In the genomic region with DNA sequence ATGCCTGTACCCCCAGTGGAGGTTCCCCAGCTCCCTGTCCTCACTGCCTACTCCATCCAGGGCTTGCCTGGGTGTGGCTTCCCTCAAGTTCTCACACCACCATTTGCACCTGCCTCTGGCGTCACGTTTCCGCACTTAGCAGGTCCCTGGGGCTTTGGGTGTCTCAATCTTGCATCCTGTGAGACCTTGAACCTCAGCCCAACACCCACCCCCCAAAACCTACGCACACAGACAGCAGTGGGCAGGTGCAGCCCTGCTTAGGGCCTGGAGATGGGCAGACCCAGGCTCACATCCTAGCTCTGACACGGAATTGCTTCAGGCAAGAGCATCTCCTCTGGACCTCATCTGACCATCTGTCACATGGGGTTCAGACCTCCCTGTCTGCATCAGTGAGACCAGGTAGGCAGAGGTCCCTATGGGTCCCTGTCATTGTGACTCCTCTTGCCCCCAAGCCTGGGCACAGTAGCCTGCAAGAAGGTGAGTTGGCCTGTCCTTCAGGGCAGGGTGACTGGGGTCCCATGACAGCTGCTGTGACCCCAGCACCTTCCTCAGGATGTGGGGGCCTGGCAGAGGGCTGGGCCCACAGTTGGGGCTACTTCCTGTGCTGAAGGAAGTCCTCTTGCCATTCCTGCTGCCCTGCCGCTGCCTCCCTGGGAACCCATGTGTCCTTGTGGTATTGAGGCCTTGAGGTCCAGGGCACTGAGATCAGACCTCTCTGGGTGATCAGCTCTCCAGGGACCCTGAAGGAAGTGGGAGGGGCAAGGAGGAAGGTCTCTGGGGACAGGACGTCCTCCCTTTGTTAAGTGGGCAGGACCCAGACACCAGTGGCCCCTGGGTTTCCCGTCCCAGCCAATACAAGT, we compare ENCODE assay signal across 9 cellular contexts. TPM values are rescaled to one million over a fixed set of nuclear protein-coding genes. Genes with fewer than 3 reads are reported as not detected.
DNase-seq lines count a peak whose midpoint lies in the region; ATAC-seq lines count a peak whose summit lies in the region.
"Had no signal": no experiment of that assay in that cellular context is flagged by ENCODE, and none has a peak within 500 bp of the region (broad histone marks: within the 10 kb centered on the region; RNA-seq: fewer than 3 reads in every experiment).

No MANE protein-coding gene starts in this region.

- DNase-seq in NCI-H2171 treated with DMSO at 0.1 percent for 48 hours (lab: John Stamatoyannopoulos, UW) (peak; percentile 7), NCI-H2171 (lab: John Stamatoyannopoulos, UW) (no peak), left lobe of liver (ENCODE audit: low spot score) (no peak), SK-N-DZ (ENCODE audit: low spot score) (no peak), cortex of kidney (lab: John Stamatoyannopoulos, UW) (no peak)
- DNase-seq in activated T-cell treated with anti-CD3 and anti-CD28 coated beads, Interleukin-2, amount 50 U/mL, for 1 hour, result peak; percentile 75

- H3K27ac ChIP-seq in temporal lobe (ENCODE audit: low read depth, low read length), result peak overlapping the region; percentile 70
- H3K27ac ChIP-seq: SJSA1 had no signal

- ATAC-seq in HG03571 (IDR thresholded peaks at IDR 0.05; ENCODE audit: unreplicated experiment) (peak; percentile 32), left lobe of liver (peak; percentile 4)

RNA-seq across cellular contexts. Expression of a gene that starts 2.0 kb away (rescaled TPM):
- total RNA-seq in left lobe of liver (29.5 TPM), temporal lobe (3.9 TPM)
- 8.3 and 12.0 TPM in 2 replicates for polyA plus RNA-seq in SK-N-DZ (2014; cell fraction: cytosol; rRNA removed)
- polyA plus RNA-seq in SK-N-DZ (2014; cell fraction: nucleus; rRNA removed), result 7.1 and 14.1 TPM in 2 replicates

RNA-seq across cellular contexts. Expression of a gene that starts 22.9 kb away (rescaled TPM):
- total RNA-seq in left lobe of liver, result 34.3 TPM
- total RNA-seq in temporal lobe, result 9.8 TPM
- 23.5 and 37.3 TPM in 2 replicates for polyA plus RNA-seq in SK-N-DZ (2014; cell fraction: cytosol; rRNA removed)
- 61.4 and 69.4 TPM in 2 replicates for polyA plus RNA-seq in SK-N-DZ (2014; cell fraction: nucleus; rRNA removed)

RNA-seq across cellular contexts. Expression of a gene that starts 24.3 kb away (rescaled TPM):
- total RNA-seq in left lobe of liver, result 16.8 TPM
- total RNA-seq in temporal lobe, result 10.1 TPM
- polyA plus RNA-seq in SK-N-DZ (2014; cell fraction: cytosol; rRNA removed), result 14.6 and 18.7 TPM in 2 replicates
- polyA plus RNA-seq in SK-N-DZ (2014; cell fraction: nucleus; rRNA removed), result 37.3 and 48.4 TPM in 2 replicates

RNA-seq across cellular contexts. Expression of a gene that starts 25.8 kb away (rescaled TPM):
- 85.4 TPM for total RNA-seq in left lobe of liver
- 6.9 TPM for total RNA-seq in temporal lobe
- 14.1 and 19.2 TPM in 2 replicates for polyA plus RNA-seq in SK-N-DZ (2014; cell fraction: cytosol; rRNA removed)
- polyA plus RNA-seq in SK-N-DZ (2014; cell fraction: nucleus; rRNA removed), result 13.2 and 13.3 TPM in 2 replicates

RNA-seq across cellular contexts. Expression of a gene that starts 44.3 kb away (rescaled TPM):
- total RNA-seq in left lobe of liver (not detected), temporal lobe (not detected)
- polyA plus RNA-seq in SK-N-DZ (2014; cell fraction: cytosol; rRNA removed), result 0.19 and 0.38 TPM in 2 replicates
- polyA plus RNA-seq in SK-N-DZ (2014; cell fraction: nucleus; rRNA removed), result 1.6 and 2.0 TPM in 2 replicates

Comparison
In these comparisons a context has a peak if more than half of its experiments do, and no peak if none do; other contexts are left out.
1. DNase-seq: peak in NCI-H2171 treated with DMSO at 0.1 percent for 48 hours (single experiment) and activated T-cell treated with anti-CD3 and anti-CD28 coated beads, Interleukin-2, amount 50 U/mL, for 1 hour (single experiment); none in NCI-H2171 (single experiment), left lobe of liver (single experiment), SK-N-DZ (single experiment) and cortex of kidney (single experiment).